8 cellular contexts compared by ENCODE assay signal in the genomic region with DNA sequence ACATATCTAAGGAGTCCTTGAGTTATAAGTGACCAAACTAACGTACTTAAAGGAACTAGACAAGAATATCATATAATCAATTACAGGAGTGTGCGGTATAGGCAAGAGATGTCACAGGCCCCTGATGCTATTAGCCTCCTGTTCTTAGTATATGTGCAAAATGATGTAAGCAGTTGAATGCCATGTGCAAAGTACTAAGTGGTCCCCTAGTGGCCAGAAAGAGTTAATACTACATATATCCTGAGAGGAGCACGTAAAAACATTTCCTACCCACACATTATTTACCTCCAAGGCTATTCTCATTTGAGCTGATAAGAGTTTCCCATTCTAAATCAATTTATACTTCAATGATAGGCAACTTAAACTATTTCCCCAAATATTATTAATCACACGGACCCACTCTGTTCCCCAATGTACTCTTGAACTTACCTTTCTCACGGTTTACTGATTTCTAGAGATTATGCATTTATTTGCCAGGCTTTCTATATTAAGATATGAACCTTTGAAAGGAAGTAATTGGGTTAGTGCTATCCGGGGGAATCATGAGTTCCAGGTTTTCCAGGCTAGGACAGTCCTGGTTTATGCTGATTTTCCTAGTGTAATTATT.
A peak's percentile ranks its signal among the peaks of the same experiment; 100 is the strongest.
DNase-seq lines count a peak whose midpoint lies in the region; ATAC-seq and TF ChIP-seq lines count a peak whose summit lies in the region.

No MANE protein-coding gene starts in this region.

- intact Hi-C loops in adrenal gland (cut with DNase I): loop anchor here in 1 of 2 donors (10.0 kb wide), 1 partner anchor 216 kb away; no protein-coding TSS in a partner anchor
- intact Hi-C loops in activated naive CD4-positive, alpha-beta T cell treated with anti-CD3 and anti-CD28 coated beads for 36 hours (cut with micrococcal nuclease): loop anchor here (1.0 kb wide), 1 partner anchor 216 kb away; no protein-coding TSS in a partner anchor

- TF ChIP-seq POLR2A in adrenal gland (IDR thresholded peaks at IDR 0.05): no peak

- H3K4me1 Mint-ChIP-seq in mesothelial cell of epicardium: peaks cover 12% of the 10 kb centered on the region
- no peaks in the 10 kb centered on the region for H3K4me1 Mint-ChIP-seq in activated naive CD4-positive, alpha-beta T cell treated with anti-CD3 and anti-CD28 coated beads for 36 hours (ENCODE audit: low read depth)

- no peak overlapping the region for H3K4me3 Mint-ChIP-seq in mesothelial cell of epicardium
- no peak overlapping the region for H3K4me3 Mint-ChIP-seq in activated naive CD4-positive, alpha-beta T cell treated with anti-CD3 and anti-CD28 coated beads for 36 hours

- H3K27me3 ChIP-seq in adrenal gland: no peaks in the 10 kb centered on the region

- CTCF ChIA-PET in activated naive CD4-positive, alpha-beta T cell treated with anti-CD3 and anti-CD28 coated beads for 36 hours (lab: Charles Lee): no interaction called here

- peaks cover 4% of the 10 kb centered on the region for H3K9me3 Mint-ChIP-seq in mesothelial cell of epicardium
- no peaks in the 10 kb centered on the region for H3K9me3 Mint-ChIP-seq in activated naive CD4-positive, alpha-beta T cell treated with anti-CD3 and anti-CD28 coated beads for 36 hours

- WGBS in adrenal gland, 4 donors: 36 to 39% (median 38%) methylated on average over 6 of the region's 6 CpGs

- H3K4me3 ChIP-seq in adrenal gland: no peak overlapping the region

- peak in 5 of 6 experiments; percentile 20 to 43 (median 24) for TF ChIP-seq CTCF in adrenal gland (IDR thresholded peaks at IDR 0.05)
- peak; percentile 76 for TF ChIP-seq CTCF in mesothelial cell of epicardium (IDR thresholded peaks at IDR 0.05; ENCODE audit: unreplicated experiment)

- H3K36me3 ChIP-seq in adrenal gland (replicated peaks in 1 of 2): no peaks in the 10 kb centered on the region

- no peak overlapping the region for H3K27ac ChIP-seq in adrenal gland

- H3K27ac Mint-ChIP-seq in mesothelial cell of epicardium: no peak overlapping the region
- H3K27ac Mint-ChIP-seq in activated naive CD4-positive, alpha-beta T cell treated with anti-CD3 and anti-CD28 coated beads for 36 hours: no peak overlapping the region

- ATAC-seq in GM18861 (IDR thresholded peaks at IDR 0.05; ENCODE audit: unreplicated experiment): peak; percentile 99
- ATAC-seq in HG02943 (IDR thresholded peaks at IDR 0.05; ENCODE audit: low read depth, unreplicated experiment): peak; percentile 98

- H3K36me3 Mint-ChIP-seq in mesothelial cell of epicardium: no peaks in the 10 kb centered on the region
- H3K36me3 Mint-ChIP-seq in activated naive CD4-positive, alpha-beta T cell treated with anti-CD3 and anti-CD28 coated beads for 36 hours (ENCODE audit: low read depth): no peaks in the 10 kb centered on the region

- H3K4me1 ChIP-seq in adrenal gland (replicated peaks in 1 of 2): no peaks in the 10 kb centered on the region

- H3K27me3 Mint-ChIP-seq in mesothelial cell of epicardium (ENCODE audit: low read depth): peaks cover 3% of the 10 kb centered on the region
- no peaks in the 10 kb centered on the region for H3K27me3 Mint-ChIP-seq in activated naive CD4-positive, alpha-beta T cell treated with anti-CD3 and anti-CD28 coated beads for 36 hours (ENCODE audit: low read depth)

- H3K9me3 ChIP-seq in adrenal gland (replicated peaks in 1 of 3): no peaks in the 10 kb centered on the region

- DNase-seq in AG08395 (ENCODE audit: low spot score) (peak; percentile 6), NCI-H2029 (lab: John Stamatoyannopoulos, UW) (peak; percentile 18), adrenal gland (no peak), mesothelial cell of epicardium (ENCODE audit: low spot score in 2 of 2, unreplicated experiment in 2 of 2) (no peak)
- DNase-seq in activated naive CD4-positive, alpha-beta T cell treated with anti-CD3 and anti-CD28 coated beads for 36 hours: no peak
- DNase-seq in stimulated activated CD4-positive, alpha-beta T cell treated with anti-CD3 and anti-CD28 coated beads, Interleukin-4, amount 100 ng/mL, for 4 hours: no peak

Comparison
In these comparisons a context has a peak if more than half of its experiments do, and no peak if none do; other contexts are left out.
1. DNase-seq: peak in AG08395 (single experiment) and NCI-H2029 (single experiment); none in adrenal gland (0 of 7), mesothelial cell of epicardium (0 of 2), activated naive CD4-positive, alpha-beta T cell treated with anti-CD3 and anti-CD28 coated beads for 36 hours (single experiment) and stimulated activated CD4-positive, alpha-beta T cell treated with anti-CD3 and anti-CD28 coated beads, Interleukin-4, amount 100 ng/mL, for 4 hours (0 of 2).